ENCODE assay signal across 15 cellular contexts in the genomic region with DNA sequence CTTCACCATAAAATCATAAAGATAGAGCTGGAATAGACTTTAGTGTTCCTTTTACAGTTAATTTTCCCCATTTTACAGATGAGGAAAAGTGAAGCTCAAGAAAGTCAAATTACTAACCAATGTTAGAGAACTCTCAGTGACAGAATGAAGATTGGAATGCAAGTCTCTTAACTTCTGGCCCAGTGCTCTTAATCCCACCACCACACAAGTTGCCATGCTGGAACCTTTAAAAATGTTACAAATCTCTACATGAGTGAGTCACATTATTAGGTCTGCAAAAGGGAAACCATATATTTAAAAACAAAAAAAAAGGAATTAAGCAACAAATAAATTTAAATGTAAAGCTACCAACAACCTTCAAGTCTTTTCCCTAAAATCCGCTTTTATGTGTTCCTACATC. TPM values are rescaled to one million over a fixed set of nuclear protein-coding genes. Genes with fewer than 3 reads are reported as not detected.
DNase-seq lines count a peak whose midpoint lies in the region; ATAC-seq and TF ChIP-seq lines count a peak whose summit lies in the region.
"Had no signal": no experiment of that assay in that cellular context is flagged by ENCODE, and none has a peak within 500 bp of the region (broad histone marks: within the 10 kb centered on the region; RNA-seq: fewer than 3 reads in every experiment).

No MANE protein-coding gene starts in this region.

- H3K9me3 Mint-ChIP-seq in Calu3 (ENCODE audit: low read depth, unreplicated experiment) (no peaks in the 10 kb centered on the region), endothelial cell (ENCODE audit: unreplicated experiment) (no peaks in the 10 kb centered on the region), neural progenitor cell (no peaks in the 10 kb centered on the region)
- H3K9me3 Mint-ChIP-seq: natural killer cell had no signal

- peaks cover 35% of the 10 kb centered on the region for H3K4me1 ChIP-seq in neural progenitor cell
- H3K4me1 ChIP-seq: BE2C had no signal

- peak overlapping the region; percentile 88 for H3K4me2 ChIP-seq in neural progenitor cell

- H3F3A ChIP-seq in neural progenitor cell (ENCODE audit: low read depth) = peaks cover 10% of the 10 kb centered on the region

- CTCF ChIA-PET in Calu3 (lab: Charles Lee) = interaction anchor here (0.6 kb wide), 1 partner anchor 63 kb away, joined by 4 read pairs; no protein-coding TSS in a partner anchor

- peaks cover 74% of the 10 kb centered on the region for H4K20me1 ChIP-seq in neural progenitor cell (ENCODE audit: low read depth)

- H3K4me3 ChIP-seq in neural progenitor cell = peak overlapping the region; percentile 97

- peaks cover 83% of the 10 kb centered on the region for H3K79me2 ChIP-seq in neural progenitor cell (ENCODE audit: low read depth)

- intact Hi-C loops in Calu3 (cut with micrococcal nuclease; ENCODE audit: unreplicated experiment) = loop anchor here (5.0 kb wide), 1 partner anchor 92 kb away; no protein-coding TSS in a partner anchor

- H2AFZ ChIP-seq in neural progenitor cell (replicated peaks) = no peak overlapping the region

- no peak for TF ChIP-seq CTCF in Calu3 (IDR thresholded peaks at IDR 0.05; ENCODE audit: unreplicated experiment)
- TF ChIP-seq CTCF in endothelial cell (IDR thresholded peaks at IDR 0.05; ENCODE audit: unreplicated experiment) = no peak
- no peak for TF ChIP-seq CTCF in neural progenitor cell (IDR thresholded peaks at IDR 0.05)

- no peaks in the 10 kb centered on the region for H3K27me3 Mint-ChIP-seq in Calu3 (ENCODE audit: unreplicated experiment)
- H3K27me3 Mint-ChIP-seq in endothelial cell (ENCODE audit: unreplicated experiment) = peaks cover 18% of the 10 kb centered on the region
- peaks cover 2% of the 10 kb centered on the region for H3K27me3 Mint-ChIP-seq in neural progenitor cell (ENCODE audit: insufficient read depth, low read depth)

- BruUV-seq in Calu3 (replicated peaks; lab: Mats Ljungman, UMichigan) = no TSS peak

- H3K4me3 Mint-ChIP-seq in Calu3 (ENCODE audit: low read depth, unreplicated experiment) (peak overlapping the region; percentile 94), endothelial cell (ENCODE audit: unreplicated experiment) (peak overlapping the region; percentile 60), neural progenitor cell (no peak overlapping the region)

- peak overlapping the region; percentile 97 for H3K27ac Mint-ChIP-seq in Calu3 (ENCODE audit: unreplicated experiment)
- no peak overlapping the region for H3K27ac Mint-ChIP-seq in endothelial cell (ENCODE audit: unreplicated experiment)
- H3K27ac Mint-ChIP-seq in neural progenitor cell = no peak overlapping the region
- H3K27ac Mint-ChIP-seq: natural killer cell had no signal

- H3K9ac ChIP-seq in neural progenitor cell = no peak overlapping the region

- ATAC-seq in HG03442 (IDR thresholded peaks at IDR 0.05; ENCODE audit: unreplicated experiment) = no peak
- ATAC-seq: natural killer cell had no signal

- H3K36me3 Mint-ChIP-seq in Calu3 (ENCODE audit: insufficient read depth, unreplicated experiment) (peaks cover 37% of the 10 kb centered on the region), endothelial cell (ENCODE audit: low read depth, unreplicated experiment) (peaks cover 12% of the 10 kb centered on the region), neural progenitor cell (no peaks in the 10 kb centered on the region)
- H3K36me3 Mint-ChIP-seq: natural killer cell had no signal

- H3K4me1 Mint-ChIP-seq in Calu3 (ENCODE audit: low read depth, unreplicated experiment) = peaks cover 69% of the 10 kb centered on the region
- H3K4me1 Mint-ChIP-seq in endothelial cell (ENCODE audit: unreplicated experiment) = peaks cover 44% of the 10 kb centered on the region
- peaks cover 28% of the 10 kb centered on the region for H3K4me1 Mint-ChIP-seq in neural progenitor cell

- H3K36me3 ChIP-seq in neural progenitor cell = no peaks in the 10 kb centered on the region
- H3K36me3 ChIP-seq: BE2C had no signal

- H3K27me3 ChIP-seq in neural progenitor cell = peaks cover 13% of the 10 kb centered on the region
- H3K27me3 ChIP-seq: BE2C had no signal

- DNase-seq in Calu3 = no peak
- peak; percentile 36 for DNase-seq in RKO (ENCODE audit: low spot score)
- DNase-seq in endothelial cell (ENCODE audit: low spot score) = no peak
- peak; percentile 54 for DNase-seq in neural progenitor cell (ENCODE audit: low spot score)
- DNase-seq in NCI-H2171 (lab: John Stamatoyannopoulos, UW) = no peak
- no peak for DNase-seq in NCI-H774 (lab: John Stamatoyannopoulos, UW)
- DNase-seq in activated CD4-positive, alpha-beta T cell treated with anti-CD3 and anti-CD28 coated beads, Interleukin-2, amount 50 U/mL, for 4 hours = no peak
- DNase-seq: amniotic stem cell; BE2C; DMS79 treated with DMSO at 0.1 percent for 48 hours; MM.1S; natural killer cell; Right ventricle myocardium superior; stimulated activated CD4-positive, alpha-beta T cell treated with anti-CD3 and anti-CD28 coated beads, Interleukin-15, amount 100 ng/mL, for 24 hours had no signal

- peak overlapping the region; percentile 15 for H3K27ac ChIP-seq in neural progenitor cell

- H3K9me3 ChIP-seq in neural progenitor cell (ENCODE audit: low read depth) = no peaks in the 10 kb centered on the region
- H3K9me3 ChIP-seq: BE2C had no signal

RNA-seq across cellular contexts. Expression of a gene that starts 3.5 kb away (rescaled TPM):
- total RNA-seq in Calu3 (2022) = 143 and 157 TPM in 2 replicates
- total RNA-seq in endothelial cell (ENCODE audit: unreplicated experiment) = 171 TPM
- 119 and 164 TPM in 2 replicates for total RNA-seq in neural progenitor cell (ENCODE audit: low replicate concordance)

RNA-seq across cellular contexts. Expression of a gene that starts 43.7 kb away (rescaled TPM):
- 1.6 and 2.7 TPM in 2 replicates for total RNA-seq in Calu3 (2022)
- 2.4 TPM for total RNA-seq in endothelial cell (ENCODE audit: unreplicated experiment)
- 3.5 and 6.7 TPM in 2 replicates for total RNA-seq in neural progenitor cell (ENCODE audit: low replicate concordance)

Comparison
In these comparisons a context has a peak if more than half of its experiments do, and no peak if none do; other contexts are left out.
1. DNase-seq: peak in RKO (single experiment) and neural progenitor cell (single experiment); none in Calu3 (single experiment), endothelial cell (single experiment), NCI-H2171 (single experiment), NCI-H774 (single experiment) and activated CD4-positive, alpha-beta T cell treated with anti-CD3 and anti-CD28 coated beads, Interleukin-2, amount 50 U/mL, for 4 hours (0 of 2).